In the genomic region with DNA sequence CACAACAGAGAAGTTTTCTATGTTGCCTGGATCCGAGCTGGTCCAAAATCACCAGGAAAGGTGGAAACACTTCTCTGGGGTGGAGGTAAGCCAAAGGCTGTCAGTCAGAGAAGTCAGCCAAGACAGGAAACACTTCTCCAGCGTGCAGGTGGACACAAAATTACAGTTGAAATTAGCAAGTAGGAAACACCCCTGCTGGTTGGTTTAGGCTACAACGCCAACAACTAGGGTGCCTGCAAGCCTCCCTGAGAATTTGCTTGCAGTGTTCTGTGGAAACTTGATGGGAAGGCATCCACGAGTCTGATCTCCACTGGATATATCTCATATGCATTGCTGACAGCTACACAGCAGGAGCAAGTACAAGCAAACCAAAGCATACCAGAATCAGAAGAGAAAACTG, we compare ENCODE assay signal across 17 cellular contexts.
DNase-seq lines count a peak whose midpoint lies in the region; TF ChIP-seq lines count a peak whose summit lies in the region.
"Had no signal": no experiment of that assay in that cellular context is flagged by ENCODE, and none has a peak within 500 bp of the region (broad histone marks: within the 10 kb centered on the region; RNA-seq: fewer than 3 reads in every experiment).

No MANE protein-coding gene starts in this region.

- peaks cover 2% of the 10 kb centered on the region for H3K27me3 Mint-ChIP-seq in endothelial cell (ENCODE audit: unreplicated experiment)
- H3K27me3 Mint-ChIP-seq in neural progenitor cell (ENCODE audit: insufficient read depth, low read depth), result no peaks in the 10 kb centered on the region
- H3K27me3 Mint-ChIP-seq in activated T-helper 1 cell treated with anti-CD3 and anti-CD28 coated beads, Interleukin-12 subunit alpha, Interleukin-12 subunit beta, Interleukin-2, Interleukin-4 antibody, amounts not matched to agents 30 ng/mL and 10 ng/mL and 1 ng/mL, durations not matched to agents 14 hours and 24 hours and 36 hours (ENCODE audit: insufficient read depth), result no peaks in the 10 kb centered on the region
- H3K27me3 Mint-ChIP-seq in activated CD4-positive, alpha-beta T cell treated with anti-CD3 and anti-CD28 coated beads, Interleukin-2, amount 10 ng/mL, durations not matched to agents 7 days and 5 days, result no peaks in the 10 kb centered on the region
- H3K27me3 Mint-ChIP-seq: IgD-negative memory B cell had no signal

- intact Hi-C loops in activated T-helper 1 cell treated with anti-CD3 and anti-CD28 coated beads, Interleukin-12 subunit alpha, Interleukin-12 subunit beta, Interleukin-2, Interleukin-4 antibody, amounts not matched to agents 30 ng/mL and 10 ng/mL and 1 ng/mL, durations not matched to agents 14 hours and 24 hours and 36 hours (cut with micrococcal nuclease), result no loop called here

- no peak overlapping the region for H3K4me2 ChIP-seq in neural progenitor cell

- H3K27ac Mint-ChIP-seq in endothelial cell (ENCODE audit: unreplicated experiment) (no peak overlapping the region), neural progenitor cell (no peak overlapping the region)
- H3K27ac Mint-ChIP-seq in activated T-helper 1 cell treated with anti-CD3 and anti-CD28 coated beads, Interleukin-12 subunit alpha, Interleukin-12 subunit beta, Interleukin-2, Interleukin-4 antibody, amounts not matched to agents 30 ng/mL and 10 ng/mL and 1 ng/mL, durations not matched to agents 14 hours and 24 hours and 36 hours, result no peak overlapping the region
- no peak overlapping the region for H3K27ac Mint-ChIP-seq in activated CD4-positive, alpha-beta T cell treated with anti-CD3 and anti-CD28 coated beads, Interleukin-2, amount 10 ng/mL, durations not matched to agents 7 days and 5 days
- H3K27ac Mint-ChIP-seq: CD8-positive, alpha-beta T cell; IgD-negative memory B cell had no signal

- H3K36me3 Mint-ChIP-seq in endothelial cell (ENCODE audit: low read depth, unreplicated experiment) (no peaks in the 10 kb centered on the region), neural progenitor cell (no peaks in the 10 kb centered on the region)
- H3K36me3 Mint-ChIP-seq in activated T-helper 1 cell treated with anti-CD3 and anti-CD28 coated beads, Interleukin-12 subunit alpha, Interleukin-12 subunit beta, Interleukin-2, Interleukin-4 antibody, amounts not matched to agents 30 ng/mL and 10 ng/mL and 1 ng/mL, durations not matched to agents 14 hours and 24 hours and 36 hours (ENCODE audit: low read depth), result no peaks in the 10 kb centered on the region
- no peaks in the 10 kb centered on the region for H3K36me3 Mint-ChIP-seq in activated CD4-positive, alpha-beta T cell treated with anti-CD3 and anti-CD28 coated beads, Interleukin-2, amount 10 ng/mL, durations not matched to agents 7 days and 5 days (ENCODE audit: low read depth)
- H3K36me3 Mint-ChIP-seq: CD8-positive, alpha-beta T cell; IgD-negative memory B cell had no signal

- no peak overlapping the region for H3K27ac ChIP-seq in neural progenitor cell
- H3K27ac ChIP-seq: 22Rv1 had no signal

- H3K4me3 Mint-ChIP-seq in endothelial cell (ENCODE audit: unreplicated experiment) (no peak overlapping the region), neural progenitor cell (no peak overlapping the region)
- H3K4me3 Mint-ChIP-seq in activated T-helper 1 cell treated with anti-CD3 and anti-CD28 coated beads, Interleukin-12 subunit alpha, Interleukin-12 subunit beta, Interleukin-2, Interleukin-4 antibody, amounts not matched to agents 30 ng/mL and 10 ng/mL and 1 ng/mL, durations not matched to agents 14 hours and 24 hours and 36 hours, result no peak overlapping the region
- H3K4me3 Mint-ChIP-seq in activated CD4-positive, alpha-beta T cell treated with anti-CD3 and anti-CD28 coated beads, Interleukin-2, amount 10 ng/mL, durations not matched to agents 7 days and 5 days, result no peak overlapping the region
- H3K4me3 Mint-ChIP-seq: CD8-positive, alpha-beta T cell; IgD-negative memory B cell had no signal

- no peaks in the 10 kb centered on the region for H3F3A ChIP-seq in neural progenitor cell (ENCODE audit: low read depth)

- H3K4me1 Mint-ChIP-seq in endothelial cell (ENCODE audit: unreplicated experiment) (no peaks in the 10 kb centered on the region), neural progenitor cell (no peaks in the 10 kb centered on the region)
- H3K4me1 Mint-ChIP-seq in activated T-helper 1 cell treated with anti-CD3 and anti-CD28 coated beads, Interleukin-12 subunit alpha, Interleukin-12 subunit beta, Interleukin-2, Interleukin-4 antibody, amounts not matched to agents 30 ng/mL and 10 ng/mL and 1 ng/mL, durations not matched to agents 14 hours and 24 hours and 36 hours (ENCODE audit: low read depth), result no peaks in the 10 kb centered on the region
- no peaks in the 10 kb centered on the region for H3K4me1 Mint-ChIP-seq in activated CD4-positive, alpha-beta T cell treated with anti-CD3 and anti-CD28 coated beads, Interleukin-2, amount 10 ng/mL, durations not matched to agents 7 days and 5 days
- H3K4me1 Mint-ChIP-seq: IgD-negative memory B cell had no signal

- CTCF ChIA-PET in activated CD4-positive, alpha-beta T cell treated with anti-CD3 and anti-CD28 coated beads, Interleukin-2, amount 10 ng/mL, durations not matched to agents 7 days and 5 days (lab: Charles Lee), result no interaction called here

- no peaks in the 10 kb centered on the region for H3K27me3 ChIP-seq in neural progenitor cell

- H3K9ac ChIP-seq in neural progenitor cell, result no peak overlapping the region

- H3K9me3 Mint-ChIP-seq in endothelial cell (ENCODE audit: unreplicated experiment) (no peaks in the 10 kb centered on the region), neural progenitor cell (no peaks in the 10 kb centered on the region)
- peaks cover 8% of the 10 kb centered on the region for H3K9me3 Mint-ChIP-seq in activated T-helper 1 cell treated with anti-CD3 and anti-CD28 coated beads, Interleukin-12 subunit alpha, Interleukin-12 subunit beta, Interleukin-2, Interleukin-4 antibody, amounts not matched to agents 30 ng/mL and 10 ng/mL and 1 ng/mL, durations not matched to agents 14 hours and 24 hours and 36 hours
- H3K9me3 Mint-ChIP-seq in activated CD4-positive, alpha-beta T cell treated with anti-CD3 and anti-CD28 coated beads, Interleukin-2, amount 10 ng/mL, durations not matched to agents 7 days and 5 days, result no peaks in the 10 kb centered on the region

- no peak overlapping the region for H2AFZ ChIP-seq in neural progenitor cell (replicated peaks)

- DNase-seq in DMS53 (lab: John Stamatoyannopoulos, UW) (peak; percentile 47), DMS53 treated with DMSO at 0.1 percent for 48 hours (lab: John Stamatoyannopoulos, UW; ENCODE audit: unreplicated experiment) (no peak), NCI-H69 (lab: John Stamatoyannopoulos, UW) (peak; percentile 8), endothelial cell (ENCODE audit: low spot score) (no peak), neural progenitor cell (ENCODE audit: low spot score) (no peak), NCI-H128 (lab: John Stamatoyannopoulos, UW; ENCODE audit: unreplicated experiment) (no peak)
- no peak for DNase-seq in activated T-helper 1 cell treated with anti-CD3 and anti-CD28 coated beads, Interleukin-12 subunit alpha, Interleukin-12 subunit beta, Interleukin-2, Interleukin-4 antibody, amounts not matched to agents 30 ng/mL and 10 ng/mL and 1 ng/mL, durations not matched to agents 14 hours and 24 hours and 36 hours (ENCODE audit: low spot score)
- no peak for DNase-seq in activated CD4-positive, alpha-beta T cell treated with anti-CD3 and anti-CD28 coated beads, Interleukin-2, amount 10 ng/mL, durations not matched to agents 7 days and 5 days
- DNase-seq: CD8-positive, alpha-beta T cell; GF-D8; NCI-H1417 treated with DMSO at 0.1 percent for 48 hours; NCI-H2029 treated with DMSO at 0.1 percent for 48 hours; NCI-H2171 treated with DMSO at 0.1 percent for 48 hours; Right ventricle myocardium superior had no signal

- H3K36me3 ChIP-seq in neural progenitor cell, result no peaks in the 10 kb centered on the region
- H3K36me3 ChIP-seq: HAP-1 had no signal

- H3K79me2 ChIP-seq in neural progenitor cell (ENCODE audit: low read depth), result no peaks in the 10 kb centered on the region

- H3K4me3 ChIP-seq in neural progenitor cell, result no peak overlapping the region
- H3K4me3 ChIP-seq: HAP-1 had no signal

- peak; percentile 37 for TF ChIP-seq CTCF in endothelial cell (IDR thresholded peaks at IDR 0.05; ENCODE audit: unreplicated experiment)
- peak; percentile 35 for TF ChIP-seq CTCF in neural progenitor cell (IDR thresholded peaks at IDR 0.05)

- POLR2A ChIA-PET in activated CD4-positive, alpha-beta T cell treated with anti-CD3 and anti-CD28 coated beads, Interleukin-2, amount 10 ng/mL, durations not matched to agents 7 days and 5 days (lab: Charles Lee), result no interaction called here

- no peaks in the 10 kb centered on the region for H3K4me1 ChIP-seq in neural progenitor cell
- H3K4me1 ChIP-seq: HAP-1 had no signal

- no peaks in the 10 kb centered on the region for H3K9me3 ChIP-seq in neural progenitor cell (ENCODE audit: low read depth)
- H3K9me3 ChIP-seq: HAP-1 had no signal

- H4K20me1 ChIP-seq in neural progenitor cell (ENCODE audit: low read depth), result no peaks in the 10 kb centered on the region

Comparison
In these comparisons a context has a peak if more than half of its experiments do, and no peak if none do; other contexts are left out.
1. DNase-seq: peak in DMS53 (single experiment) and NCI-H69 (single experiment); none in DMS53 treated with DMSO at 0.1 percent for 48 hours (single experiment), endothelial cell (single experiment), neural progenitor cell (single experiment), activated T-helper 1 cell treated with anti-CD3 and anti-CD28 coated beads, Interleukin-12 subunit alpha, Interleukin-12 subunit beta, Interleukin-2, Interleukin-4 antibody, amounts not matched to agents 30 ng/mL and 10 ng/mL and 1 ng/mL, durations not matched to agents 14 hours and 24 hours and 36 hours (single experiment), activated CD4-positive, alpha-beta T cell treated with anti-CD3 and anti-CD28 coated beads, Interleukin-2, amount 10 ng/mL, durations not matched to agents 7 days and 5 days (single experiment) and NCI-H128 (single experiment).